In the genomic region with DNA sequence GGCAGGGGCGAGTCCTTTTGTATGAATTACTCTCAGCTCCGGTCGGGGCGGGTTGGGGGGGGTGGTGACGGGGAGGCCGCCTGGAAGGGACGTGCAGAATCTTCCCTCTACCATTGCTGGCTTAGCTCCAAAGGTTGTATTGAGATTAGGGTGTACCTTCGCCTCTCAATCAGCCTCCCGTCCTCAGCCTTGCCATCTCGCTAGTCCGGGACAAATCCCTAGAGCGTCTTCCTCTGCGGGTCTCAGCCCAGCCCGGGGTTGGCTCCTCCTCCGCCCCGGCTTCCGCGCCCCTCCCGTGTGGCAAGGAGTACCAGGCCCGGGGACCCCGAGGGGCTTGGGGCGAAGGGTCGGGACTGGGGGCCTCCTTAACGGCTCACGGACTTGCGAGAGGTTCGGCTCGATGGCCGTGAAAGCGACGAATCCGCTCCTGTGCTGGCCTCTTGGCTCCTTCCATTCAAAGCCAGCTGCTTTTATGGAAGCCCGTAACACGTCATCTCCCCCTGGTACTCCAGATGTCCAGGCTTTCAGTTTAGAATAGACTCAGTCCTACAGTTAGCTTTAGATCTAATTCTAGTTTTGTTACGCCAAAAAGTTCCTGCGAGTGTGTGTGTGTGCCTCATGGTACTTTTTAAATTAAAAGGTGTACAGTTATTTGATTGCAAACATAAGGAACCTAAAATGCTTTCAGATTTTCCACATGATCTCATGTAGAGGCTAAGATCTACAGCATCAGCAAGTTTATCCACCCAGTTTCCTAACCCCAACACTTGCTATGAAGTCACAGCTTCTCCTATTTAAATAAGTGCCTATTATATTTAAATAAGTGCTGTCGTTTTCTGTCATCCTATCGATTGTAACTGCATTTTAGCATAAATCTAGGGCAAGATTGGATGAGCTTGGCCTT, we compare ENCODE assay signal across 8 cellular contexts. TPM values are rescaled to one million over a fixed set of nuclear protein-coding genes. Genes with fewer than 3 reads are reported as not detected.
DNase-seq lines count a peak whose midpoint lies in the region; ATAC-seq and TF ChIP-seq lines count a peak whose summit lies in the region.

No MANE protein-coding gene starts in this region.

- H3K36me3 Mint-ChIP-seq in osteocyte (ENCODE audit: unreplicated experiment), result peaks cover 38% of the 10 kb centered on the region

- H3K4me1 Mint-ChIP-seq in osteocyte (ENCODE audit: unreplicated experiment), result peaks cover 48% of the 10 kb centered on the region

- no peak for TF ChIP-seq CTCF in osteocyte (IDR thresholded peaks at IDR 0.05)
- TF ChIP-seq CTCF in uterus (IDR thresholded peaks at IDR 0.05), result no peak

- no peaks in the 10 kb centered on the region for H3K9me3 Mint-ChIP-seq in osteocyte (ENCODE audit: unreplicated experiment)

- H3K36me3 ChIP-seq in uterus, result no peaks in the 10 kb centered on the region

- peak overlapping the region; percentile 99 for H3K27ac Mint-ChIP-seq in osteocyte (ENCODE audit: unreplicated experiment)

- peaks cover 0 to 4% of the 10 kb centered on the region in 2 donors for H3K4me1 ChIP-seq in uterus

- H3K9me3 ChIP-seq in uterus, result no peaks in the 10 kb centered on the region

- DNase-seq in COLO829 (ENCODE audit: low spot score), result peak; percentile 45
- DNase-seq in NOMO-1 treated with DMSO at 0.1 percent for 48 hours (lab: John Stamatoyannopoulos, UW; ENCODE audit: unreplicated experiment), result peak; percentile 66
- DNase-seq in activated gamma-delta T cell (lab: John Stamatoyannopoulos, UW), result peak; percentile 45
- DNase-seq in germinal center (ENCODE audit: low spot score), result peak; percentile 63
- peak; percentile 92 for DNase-seq in osteocyte (ENCODE audit: extremely low spot score, unreplicated experiment)
- peak in 1 of 2 donors; percentile 76 for DNase-seq in uterus

- peak; percentile 32 for ATAC-seq in GM19455 (IDR thresholded peaks at IDR 0.05; ENCODE audit: unreplicated experiment)
- ATAC-seq in HG03521 (IDR thresholded peaks at IDR 0.05; ENCODE audit: unreplicated experiment), result peak; percentile 20

- H3K4me3 ChIP-seq in uterus, result peak overlapping the region; percentile 81 to 96

- no peaks in the 10 kb centered on the region for H3K27me3 ChIP-seq in uterus

- intact Hi-C loops in uterus (cut with DNase I; ENCODE audit: low total_unique reads), result loop anchor here (10.0 kb wide), 1 partner anchor 57 kb away; a partner anchor contains a TSS

- H3K27me3 Mint-ChIP-seq in osteocyte (ENCODE audit: unreplicated experiment), result no peaks in the 10 kb centered on the region

- H3K27ac ChIP-seq in uterus, result peak overlapping the region; percentile 99

- H3K4me3 Mint-ChIP-seq in osteocyte (ENCODE audit: unreplicated experiment), result peak overlapping the region; percentile 95

- no peak for TF ChIP-seq POLR2A in uterus (IDR thresholded peaks at IDR 0.05)

RNA-seq across cellular contexts. Expression of a gene that starts 0.8 kb away (rescaled TPM):
- total RNA-seq in osteocyte (10,441 and 10,582 TPM in 2 replicates), uterus (over 10,000 TPM; 11,501 to 26,048 (median 13,655) TPM)
